Comparison of ENCODE assay signal across 30 cellular contexts in genomic region chr16:13996778-13997288, GRCh38.
"Had no signal": no experiment of that assay in that cellular context is flagged by ENCODE, and none has a peak within 500 bp of the region (broad histone marks: within the 10 kb centered on the region; RNA-seq: fewer than 3 reads in every experiment).

No MANE protein-coding gene starts in this region.

- H3K4me3 ChIP-seq: adrenal gland, body of pancreas, esophagus squamous epithelium, pancreas, prostate gland, tibial nerve had no signal

- H3K4me1 ChIP-seq: prostate gland, tibial nerve had no signal

- H3K27me3 ChIP-seq: adrenal gland, body of pancreas, esophagus squamous epithelium, pancreas, tibial nerve had no signal

- DNase-seq: activated CD4-positive, alpha-beta memory T cell treated with anti-CD3 and anti-CD28 coated beads for 36 hours; activated CD4-positive, alpha-beta T cell treated with anti-CD3 and anti-CD28 coated beads for 48 hours; activated CD8-positive, alpha-beta memory T cell treated with anti-CD3 and anti-CD28 coated beads, Interleukin-2, amount 50 U/mL, for 4 hours; activated effector memory CD4-positive, alpha-beta T cell treated with anti-CD3 and anti-CD28 coated beads, Interleukin-2, amount 50 U/mL, for 16 hours; activated naive CD4-positive, alpha-beta T cell treated with anti-CD3 and anti-CD28 coated beads for 36 hours; activated naive CD8-positive, alpha-beta T cell treated with anti-CD3 and anti-CD28 coated beads for 36 hours; activated T-cell treated with anti-CD3 and anti-CD28 coated beads, Interleukin-2, amount 50 U/mL, for 1 hour; aorta; body of pancreas; effector CD8-positive, alpha-beta T cell; esophagus squamous epithelium; foreskin melanocyte; mammary epithelial cell; naive B cell; nucleus accumbens; pancreas; retina; stimulated activated naive CD4-positive, alpha-beta T cell treated with Interleukin-2 at 50 U/mL for 16 hours; T-helper 1 cell had no signal

- H3K27ac ChIP-seq: adrenal gland, body of pancreas, epithelial cell of prostate, esophagus squamous epithelium, pancreas, prostate gland, tibial nerve, VCaP had no signal

- H3K9me3 ChIP-seq: adrenal gland, body of pancreas, esophagus squamous epithelium, pancreas, prostate gland, tibial nerve had no signal

- H3K9me3 Mint-ChIP-seq: activated CD4-positive, alpha-beta memory T cell treated with anti-CD3 and anti-CD28 coated beads for 36 hours; activated naive CD4-positive, alpha-beta T cell treated with anti-CD3 and anti-CD28 coated beads for 36 hours; activated naive CD8-positive, alpha-beta T cell treated with anti-CD3 and anti-CD28 coated beads for 36 hours; activated T-helper 1 cell treated with anti-CD3 and anti-CD28 coated beads, Interleukin-12 subunit alpha, Interleukin-12 subunit beta, Interleukin-2, Interleukin-4 antibody, amounts not matched to agents 30 ng/mL and 10 ng/mL and 1 ng/mL, durations not matched to agents 14 hours and 24 hours and 36 hours; mesothelial cell of epicardium had no signal

- H3K36me3 Mint-ChIP-seq: activated CD4-positive, alpha-beta memory T cell treated with anti-CD3 and anti-CD28 coated beads for 36 hours; activated naive CD8-positive, alpha-beta T cell treated with anti-CD3 and anti-CD28 coated beads for 36 hours; mesothelial cell of epicardium had no signal

- FAIRE-seq: colon, endometrium, islet of Langerhans, pancreas had no signal

- H3K36me3 ChIP-seq: adrenal gland, esophagus squamous epithelium, pancreas, prostate gland, tibial nerve had no signal

- ATAC-seq: activated CD4-positive, CD25-positive, alpha-beta regulatory T cell treated with anti-CD3 and anti-CD28 coated beads, Interleukin-2, amount 50 U/mL, for 24 hours; body of pancreas had no signal

- H3K4me1 Mint-ChIP-seq: activated naive CD8-positive, alpha-beta T cell treated with anti-CD3 and anti-CD28 coated beads for 36 hours had no signal

- H3K4me3 Mint-ChIP-seq: activated CD4-positive, alpha-beta memory T cell treated with anti-CD3 and anti-CD28 coated beads for 36 hours; activated naive CD4-positive, alpha-beta T cell treated with anti-CD3 and anti-CD28 coated beads for 36 hours; activated naive CD8-positive, alpha-beta T cell treated with anti-CD3 and anti-CD28 coated beads for 36 hours; activated T-helper 1 cell treated with anti-CD3 and anti-CD28 coated beads, Interleukin-12 subunit alpha, Interleukin-12 subunit beta, Interleukin-2, Interleukin-4 antibody, amounts not matched to agents 30 ng/mL and 10 ng/mL and 1 ng/mL, durations not matched to agents 14 hours and 24 hours and 36 hours; mesothelial cell of epicardium had no signal

- H3K27ac Mint-ChIP-seq: activated CD4-positive, alpha-beta memory T cell treated with anti-CD3 and anti-CD28 coated beads for 36 hours; activated naive CD4-positive, alpha-beta T cell treated with anti-CD3 and anti-CD28 coated beads for 36 hours; activated naive CD8-positive, alpha-beta T cell treated with anti-CD3 and anti-CD28 coated beads for 36 hours; activated T-helper 1 cell treated with anti-CD3 and anti-CD28 coated beads, Interleukin-12 subunit alpha, Interleukin-12 subunit beta, Interleukin-2, Interleukin-4 antibody, amounts not matched to agents 30 ng/mL and 10 ng/mL and 1 ng/mL, durations not matched to agents 14 hours and 24 hours and 36 hours; mesothelial cell of epicardium had no signal
